15 cellular contexts compared by ENCODE assay signal in genomic region chr18:11309172-11309571, GRCh38.
DNase-seq lines count a peak whose midpoint lies in the region; ATAC-seq and TF ChIP-seq lines count a peak whose summit lies in the region.
"Had no signal": no experiment of that assay in that cellular context is flagged by ENCODE, and none has a peak within 500 bp of the region (broad histone marks: within the 10 kb centered on the region; RNA-seq: fewer than 3 reads in every experiment).

No MANE protein-coding gene starts in this region.

- peaks cover 13% of the 10 kb centered on the region for H3K4me1 Mint-ChIP-seq in GM23338
- H3K4me1 Mint-ChIP-seq: mesothelial cell of epicardium, T-cell had no signal

- peak overlapping the region in 3 of 11 experiments; percentile 12 to 28 (median 28); a peak in 5 of 22 replicates for H3K27ac ChIP-seq in BLaER1 treated with 17β-estradiol and CSF1 and Interleukin-3, amounts not matched to agents 10 nM and 100 nM
- H3K27ac ChIP-seq in GM23338 (ENCODE audit: low read depth) = no peak overlapping the region
- no peak overlapping the region for H3K27ac ChIP-seq in OCI-LY7 (ENCODE audit: low read depth, low read length, poor library complexity, severe bottlenecking)
- H3K27ac ChIP-seq: spleen had no signal

- H4K20me1 ChIP-seq in BLaER1 treated with 17β-estradiol and CSF1 and Interleukin-3, amounts not matched to agents 10 nM and 100 nM = no peaks in the 10 kb centered on the region
- no peaks in the 10 kb centered on the region for H4K20me1 ChIP-seq in GM23338 (replicated peaks; ENCODE audit: insufficient read depth)
- no peaks in the 10 kb centered on the region for H4K20me1 ChIP-seq in OCI-LY7 (ENCODE audit: insufficient read depth, low read length)

- H3K36me3 Mint-ChIP-seq in GM23338 (ENCODE audit: low read depth) = no peaks in the 10 kb centered on the region
- H3K36me3 Mint-ChIP-seq: brain, mesothelial cell of epicardium, T-cell had no signal

- no peak overlapping the region for H3K27ac Mint-ChIP-seq in GM23338
- H3K27ac Mint-ChIP-seq: brain; mesothelial cell of epicardium; stimulated activated naive CD8-positive, alpha-beta T cell treated with anti-CD3 and anti-CD28 coated beads, Interleukin-15, Interleukin-2, amounts not matched to agents 100 ng/mL and 50 ng/mL, for 24 hours; T-cell had no signal

- H3K4me3 ChIP-seq in BLaER1 treated with 17β-estradiol and CSF1 and Interleukin-3, amounts not matched to agents 10 nM and 100 nM = no peak overlapping the region
- H3K4me3 ChIP-seq in GM23338 (no peak overlapping the region), OCI-LY7 (ENCODE audit: low read depth, low read length, poor library complexity, severe bottlenecking) (no peak overlapping the region), foreskin fibroblast (ENCODE audit: low read depth in 1 of 2, low read length in 2 of 2) (no peak overlapping the region)
- H3K4me3 ChIP-seq: spleen had no signal

- H3K9me3 ChIP-seq in BLaER1 treated with 17β-estradiol and CSF1 and Interleukin-3, amounts not matched to agents 10 nM and 100 nM (replicated peaks in 1 of 11) = peaks cover 0 to 9% (median 0%) of the 10 kb centered on the region in 11 experiments; a peak in 6 of 22 replicates
- no peaks in the 10 kb centered on the region for H3K9me3 ChIP-seq in OCI-LY7 (ENCODE audit: low read length)

- ATAC-seq in GM23338 = no peak
- ATAC-seq in HG02571 (IDR thresholded peaks at IDR 0.05; ENCODE audit: unreplicated experiment) = no peak
- ATAC-seq: T-cell had no signal

- H3K79me2 ChIP-seq in GM23338 (replicated peaks; ENCODE audit: insufficient read depth) (no peaks in the 10 kb centered on the region), OCI-LY7 (ENCODE audit: insufficient read depth, low read depth, low read length) (no peaks in the 10 kb centered on the region)

- H3F3A ChIP-seq in GM23338 (replicated peaks; ENCODE audit: low read depth) = no peaks in the 10 kb centered on the region

- H3K36me3 ChIP-seq in BLaER1 treated with 17β-estradiol and CSF1 and Interleukin-3, amounts not matched to agents 10 nM and 100 nM = no peaks in the 10 kb centered on the region
- H3K36me3 ChIP-seq in GM23338 (ENCODE audit: insufficient read depth) = no peaks in the 10 kb centered on the region
- H3K36me3 ChIP-seq in OCI-LY7 (ENCODE audit: insufficient read depth, low read length) = no peaks in the 10 kb centered on the region
- H3K36me3 ChIP-seq: spleen had no signal

- peaks cover 0 to 17% (median 12%) of the 10 kb centered on the region in 10 experiments; a peak in 14 of 20 replicates for H3K4me1 ChIP-seq in BLaER1 treated with 17β-estradiol and CSF1 and Interleukin-3, amounts not matched to agents 10 nM and 100 nM
- H3K4me1 ChIP-seq in GM23338 (ENCODE audit: insufficient read depth) = no peaks in the 10 kb centered on the region; the same call in 1 of the 2 replicates
- H3K4me1 ChIP-seq in OCI-LY7 (ENCODE audit: insufficient read depth, low read length, poor library complexity, severe bottlenecking) = no peaks in the 10 kb centered on the region
- H3K4me1 ChIP-seq: spleen had no signal

- H3K9me2 ChIP-seq in GM23338 (ENCODE audit: insufficient read depth) (no peaks in the 10 kb centered on the region), OCI-LY7 (ENCODE audit: insufficient read depth, low read length) (no peaks in the 10 kb centered on the region)

- peak; percentile 32 for DNase-seq in GM23338 (ENCODE audit: low spot score)
- peak; percentile 45 for DNase-seq in OCI-LY7 (ENCODE audit: low spot score)
- peak in 1 of 2 donors; percentile 15 for DNase-seq in foreskin fibroblast
- no peak for DNase-seq in GOT3 (lab: John Stamatoyannopoulos, UW)
- DNase-seq in posterior vena cava (ENCODE audit: low spot score) = no peak
- no peak for DNase-seq in C1 segment of cervical spinal cord (lab: John Stamatoyannopoulos, UW)
- DNase-seq: DMS79, NCI-H187, spleen, T-cell had no signal

- CTCF ChIA-PET in OCI-LY7 (lab: Charles Lee; ENCODE audit: unreplicated experiment) = no interaction called here

- intact Hi-C loops in OCI-LY7 (cut with micrococcal nuclease; ENCODE audit: unreplicated experiment) = loop anchor here (2.0 kb wide), 1 partner anchor 522 kb away; no protein-coding TSS in a partner anchor
- intact Hi-C loops in posterior vena cava (cut with DNase I) = no loop called here

- no peak overlapping the region for H3K9ac ChIP-seq in BLaER1 treated with 17β-estradiol and CSF1 and Interleukin-3, amounts not matched to agents 10 nM and 100 nM

- TF ChIP-seq CTCF in GM23338 (conservative IDR thresholded peaks at IDR 0.05; ENCODE audit: low read depth in 2 of 2) (peak in 1 of 2 experiments; percentile 49; a peak in 3 of 4 replicates), OCI-LY7 (conservative IDR thresholded peaks at IDR 0.05; ENCODE audit: low read length) (peak; percentile 59), foreskin fibroblast (IDR thresholded peaks at IDR 0.05; ENCODE audit: low read depth, low read length) (peak; percentile 31)

- H3K9me3 Mint-ChIP-seq in GM23338 = peaks cover 4% of the 10 kb centered on the region; the same call in 1 of the 3 replicates

- H3K4me2 ChIP-seq in BLaER1 treated with 17β-estradiol and CSF1 and Interleukin-3, amounts not matched to agents 10 nM and 100 nM = peak overlapping the region in 7 of 11 experiments; percentile 7 to 68 (median 41); a peak in 12 of 22 replicates
- H3K4me2 ChIP-seq in GM23338 (no peak overlapping the region), OCI-LY7 (ENCODE audit: low read length) (no peak overlapping the region)

- H3K4me3 Mint-ChIP-seq in GM23338 = no peak overlapping the region
- H3K4me3 Mint-ChIP-seq: brain; mesothelial cell of epicardium; stimulated activated naive CD8-positive, alpha-beta T cell treated with anti-CD3 and anti-CD28 coated beads, Interleukin-15, Interleukin-2, amounts not matched to agents 100 ng/mL and 50 ng/mL, for 24 hours; T-cell had no signal

- no peaks in the 10 kb centered on the region for H3K27me3 ChIP-seq in BLaER1 treated with 17β-estradiol and CSF1 and Interleukin-3, amounts not matched to agents 10 nM and 100 nM
- no peaks in the 10 kb centered on the region for H3K27me3 ChIP-seq in GM23338 (ENCODE audit: insufficient read depth)
- H3K27me3 ChIP-seq: spleen had no signal

- no TSS peak for BruUV-seq in OCI-LY7 (replicated peaks; lab: Mats Ljungman, UMichigan)

- no peaks in the 10 kb centered on the region for H3K27me3 Mint-ChIP-seq in GM23338 (ENCODE audit: insufficient read depth, low read depth, poor library complexity)
- H3K27me3 Mint-ChIP-seq: T-cell had no signal

- POLR2A ChIA-PET in OCI-LY7 (lab: Charles Lee) = no interaction called here

- H2AFZ ChIP-seq in GM23338 = no peak overlapping the region
- H2AFZ ChIP-seq in OCI-LY7 (ENCODE audit: low read length) = peak overlapping the region; percentile 17; the same call in 1 of the 2 replicates

TF ChIP-seq in GM23338, 12 proteins besides CTCF, POLR2A, EP300 and RAD21:
- no peak for TF ChIP-seq REST (IDR thresholded peaks at IDR 0.05; ENCODE audit: unreplicated experiment)
- no peak for TF ChIP-seq CREB1 (CRISPR knock-in tag; IDR thresholded peaks at IDR 0.05; ENCODE audit: low read depth)
- TF ChIP-seq NANOG (IDR thresholded peaks at IDR 0.05; ENCODE audit: borderline replicate concordance) = no peak

Comparison
In these comparisons a context has a peak if more than half of its experiments do, and no peak if none do; other contexts are left out.
1. H3K4me2 ChIP-seq: peak in BLaER1 treated with 17β-estradiol and CSF1 and Interleukin-3, amounts not matched to agents 10 nM and 100 nM (7 of 11); none in GM23338 (single experiment) and OCI-LY7 (single experiment).
2. DNase-seq: peak in GM23338 (single experiment) and OCI-LY7 (single experiment); none in GOT3 (single experiment), posterior vena cava (single experiment) and C1 segment of cervical spinal cord (0 of 14).